In genomic region chr17:4554441-4554996, GRCh38 we compare ENCODE assay signal across 8 cellular contexts. TPM values are rescaled to one million over a fixed set of nuclear protein-coding genes. Genes with fewer than 3 reads are reported as not detected.
DNase-seq lines count a peak whose midpoint lies in the region; ATAC-seq and TF ChIP-seq lines count a peak whose summit lies in the region.

No MANE protein-coding gene starts in this region.

- no peaks in the 10 kb centered on the region for H3K9me2 ChIP-seq in hepatocyte (replicated peaks; ENCODE audit: insufficient read depth)

- POLR2A ChIA-PET in WTC11 (lab: Charles Lee), result no interaction called here

- H3K36me3 ChIP-seq in HAP-1 (replicated peaks) (peaks cover 46% of the 10 kb centered on the region), hepatocyte (replicated peaks; ENCODE audit: insufficient read depth, low read depth) (no peaks in the 10 kb centered on the region)

- TF ChIP-seq CTCF in WTC11 (IDR thresholded peaks at IDR 0.05) (no peak), hepatocyte (IDR thresholded peaks at IDR 0.05; ENCODE audit: poor library complexity) (no peak)

- H3K27me3 Mint-ChIP-seq in WTC11 (ENCODE audit: low read depth), result peaks cover 2% of the 10 kb centered on the region; the same call in 1 of the 2 replicates
- H3K27me3 Mint-ChIP-seq in stimulated activated memory B cell treated with anti-CD40 and anti-IgM and Interleukin-4, amounts not matched to agents 10 μg/mL and 1 μg/mL and 100 μg/mL, for 72 hours, result no peaks in the 10 kb centered on the region

- peak overlapping the region; percentile 83 for H3K27ac Mint-ChIP-seq in WTC11
- peak overlapping the region; percentile 94 for H3K27ac Mint-ChIP-seq in stimulated activated memory B cell treated with anti-CD40 and anti-IgM and Interleukin-4, amounts not matched to agents 10 μg/mL and 1 μg/mL and 100 μg/mL, for 72 hours

- H3K4me1 ChIP-seq in HAP-1 (peaks cover 14% of the 10 kb centered on the region), hepatocyte (ENCODE audit: insufficient read depth) (peaks cover 14% of the 10 kb centered on the region)

- H3K4me3 Mint-ChIP-seq in WTC11, result peak overlapping the region; percentile 78
- H3K4me3 Mint-ChIP-seq in stimulated activated memory B cell treated with anti-CD40 and anti-IgM and Interleukin-4, amounts not matched to agents 10 μg/mL and 1 μg/mL and 100 μg/mL, for 72 hours, result peak overlapping the region; percentile 97

- H3K9me3 ChIP-seq in HAP-1 (no peaks in the 10 kb centered on the region), hepatocyte (ENCODE audit: low read depth) (no peaks in the 10 kb centered on the region)

- CTCF ChIA-PET in WTC11 (lab: Charles Lee), result interaction anchor here (0.6 to 3.1 kb wide), 4 partner anchors 12 to 84 kb away, joined by 3 to 22 read pairs (median 6); no protein-coding TSS in a partner anchor

- intact Hi-C loops in head of caudate nucleus (cut with DNase I), result no loop called here

- in situ Hi-C loops in HAP-1 (cut with MboI; ENCODE audit: low sequenced_read_pairs), result no loop called here

- H3K4me1 Mint-ChIP-seq in WTC11, result peaks cover 32% of the 10 kb centered on the region
- peaks cover 37% of the 10 kb centered on the region for H3K4me1 Mint-ChIP-seq in stimulated activated memory B cell treated with anti-CD40 and anti-IgM and Interleukin-4, amounts not matched to agents 10 μg/mL and 1 μg/mL and 100 μg/mL, for 72 hours

- DNase-seq in HAP-1 (ENCODE audit: low spot score in 2 of 2), result no peak
- peak; percentile 13 for DNase-seq in WTC11 (ENCODE audit: low spot score)
- DNase-seq in hepatocyte (ENCODE audit: low spot score), result no peak
- no peak for DNase-seq in dedifferentiated amniotic fluid mesenchymal stem cell (ENCODE audit: extremely low spot score)
- DNase-seq in head of caudate nucleus, result no peak
- DNase-seq in COR-L47 (lab: John Stamatoyannopoulos, UW), result no peak

- H3K4me2 ChIP-seq in hepatocyte, result peak overlapping the region; percentile 90

- 18% methylated on average over 18 of the region's 18 CpGs for WGBS in hepatocyte (ENCODE audit: low lambda C conversion rate, missing lambda C conversion rate)

- H3K36me3 Mint-ChIP-seq in WTC11, result peaks cover 38% of the 10 kb centered on the region
- peaks cover 26% of the 10 kb centered on the region for H3K36me3 Mint-ChIP-seq in stimulated activated memory B cell treated with anti-CD40 and anti-IgM and Interleukin-4, amounts not matched to agents 10 μg/mL and 1 μg/mL and 100 μg/mL, for 72 hours

- H3K4me3 ChIP-seq in HAP-1 (peak overlapping the region; percentile 94), hepatocyte (peak overlapping the region; percentile 59)

- H4K20me1 ChIP-seq in hepatocyte (ENCODE audit: insufficient read depth, poor library complexity, severe bottlenecking), result no peaks in the 10 kb centered on the region

- H2AFZ ChIP-seq in hepatocyte, result peak overlapping the region; percentile 89

- H3K9me3 Mint-ChIP-seq in WTC11, result no peaks in the 10 kb centered on the region
- H3K9me3 Mint-ChIP-seq in stimulated activated memory B cell treated with anti-CD40 and anti-IgM and Interleukin-4, amounts not matched to agents 10 μg/mL and 1 μg/mL and 100 μg/mL, for 72 hours, result no peaks in the 10 kb centered on the region

- H3K27ac ChIP-seq in hepatocyte, result no peak overlapping the region

- ATAC-seq in WTC11, result no peak; the same call in 1 of the 2 replicates
- ATAC-seq in stimulated activated memory B cell treated with anti-CD40 and anti-IgM and Interleukin-4, amounts not matched to agents 10 μg/mL and 1 μg/mL and 100 μg/mL, for 72 hours, result peak; percentile 1
- ATAC-seq in HG03095 (IDR thresholded peaks at IDR 0.05; ENCODE audit: unreplicated experiment), result no peak

- peaks cover 21% of the 10 kb centered on the region for H3K79me2 ChIP-seq in hepatocyte

- H3K27me3 ChIP-seq in HAP-1 (ENCODE audit: low read depth) (no peaks in the 10 kb centered on the region), hepatocyte (no peaks in the 10 kb centered on the region)

TF ChIP-seq in WTC11, 78 proteins besides CTCF, POLR2A, EP300 and RAD21:
- no peak for TF ChIP-seq ESRRA (CRISPR knock-in tag; IDR thresholded peaks at IDR 0.05; ENCODE audit: borderline replicate concordance)
- no peak for TF ChIP-seq ZNF263 (CRISPR knock-in tag; IDR thresholded peaks at IDR 0.05; ENCODE audit: low read depth)
- no peak for TF ChIP-seq ZNF671 (CRISPR knock-in tag; IDR thresholded peaks at IDR 0.05)
- TF ChIP-seq JAZF1 (CRISPR knock-in tag; IDR thresholded peaks at IDR 0.05), result no peak
- TF ChIP-seq HMGA2 (CRISPR knock-in tag; IDR thresholded peaks at IDR 0.05), result no peak
- TF ChIP-seq NFE2L1 (CRISPR knock-in tag; IDR thresholded peaks at IDR 0.05), result no peak
- TF ChIP-seq MAX (CRISPR knock-in tag; IDR thresholded peaks at IDR 0.05), result no peak
- no peak for TF ChIP-seq MXD4 (CRISPR knock-in tag; IDR thresholded peaks at IDR 0.05; ENCODE audit: borderline replicate concordance)
- TF ChIP-seq ZNF512 (CRISPR knock-in tag; IDR thresholded peaks at IDR 0.05; ENCODE audit: borderline replicate concordance), result no peak
TF ChIP-seq in WTC11: peak in this region for 0.

RNA-seq across cellular contexts. Expression of gene MYBBP1A, which starts 0.7 kb away (rescaled TPM):
- total RNA-seq in WTC11 (2021) (108 to 163 TPM (median 118 TPM) in 3 replicates), hepatocyte (17.9 and 23.7 TPM in 2 replicates)
- 44.1 and 46.5 TPM in 2 replicates for polyA plus RNA-seq in hepatocyte

RNA-seq across cellular contexts. Expression of gene GGT6, which starts 5.9 kb away (rescaled TPM):
- total RNA-seq in WTC11 (2021) (0.07 to 0.37 TPM (median 0.18 TPM) in 3 replicates), hepatocyte (0.32 TPM in 1 of 2 replicates, not detected in the other)
- polyA plus RNA-seq in hepatocyte, result not detected in 2 replicates

RNA-seq across cellular contexts. Expression of gene SMTNL2, which starts 29.8 kb away (rescaled TPM):
- 2.7 to 3.8 TPM (median 3.8 TPM) in 3 replicates for total RNA-seq in WTC11 (2021)
- 41.5 and 56.8 TPM in 2 replicates for total RNA-seq in hepatocyte
- polyA plus RNA-seq in hepatocyte, result 106 TPM in 2 replicates

RNA-seq across cellular contexts. Expression of gene SPNS2, which starts 55.8 kb away (rescaled TPM):
- total RNA-seq in WTC11 (2021) (0.87 to 1.4 TPM (median 1.3 TPM) in 3 replicates), hepatocyte (5.6 and 8.3 TPM in 2 replicates)
- polyA plus RNA-seq in hepatocyte, result 10.3 and 13.4 TPM in 2 replicates
